Comparison of ENCODE assay signal across 10 cellular contexts in genomic region chr14:53127151-53127550, GRCh38. TPM values are rescaled to one million over a fixed set of nuclear protein-coding genes. Genes with fewer than 3 reads are reported as not detected.
DNase-seq lines count a peak whose midpoint lies in the region; ATAC-seq and TF ChIP-seq lines count a peak whose summit lies in the region.
"Had no signal": no experiment of that assay in that cellular context is flagged by ENCODE, and none has a peak within 500 bp of the region (broad histone marks: within the 10 kb centered on the region; RNA-seq: fewer than 3 reads in every experiment).

No MANE protein-coding gene starts in this region.

- no peaks in the 10 kb centered on the region for H3K9me2 ChIP-seq in OCI-LY1 (ENCODE audit: low read depth, low read length)

- H3K36me3 ChIP-seq in OCI-LY1 (ENCODE audit: insufficient read depth, low read length) (no peaks in the 10 kb centered on the region), fibroblast of lung (ENCODE audit: control insufficient read depth, insufficient read depth, low read length) (no peaks in the 10 kb centered on the region), skeletal muscle satellite cell (ENCODE audit: insufficient read depth, low read length) (no peaks in the 10 kb centered on the region)

- H4K20me1 ChIP-seq in OCI-LY1 (ENCODE audit: insufficient read depth, low read length) (no peaks in the 10 kb centered on the region), fibroblast of lung (ENCODE audit: control insufficient read depth, extremely low read depth, insufficient read depth, low read length) (no peaks in the 10 kb centered on the region)

- peak overlapping the region; percentile 49 for H3K9ac ChIP-seq in OCI-LY1 (ENCODE audit: low read length)
- no peak overlapping the region for H3K9ac ChIP-seq in fibroblast of lung (ENCODE audit: insufficient read depth, low read length)
- peak overlapping the region; percentile 22 for H3K9ac ChIP-seq in skeletal muscle satellite cell (ENCODE audit: low read depth, low read length)

- H3K4me1 Mint-ChIP-seq in activated CD4-positive, alpha-beta T cell treated with anti-CD3 and anti-CD28 coated beads for 36 hours: peaks cover 12% of the 10 kb centered on the region
- no peaks in the 10 kb centered on the region for H3K4me1 Mint-ChIP-seq in WTC11

- ATAC-seq in activated CD4-positive, alpha-beta T cell treated with anti-CD3 and anti-CD28 coated beads for 36 hours: no peak
- ATAC-seq in HG02763 (IDR thresholded peaks at IDR 0.05; ENCODE audit: unreplicated experiment): no peak
- no peak for ATAC-seq in WTC11
- no peak for ATAC-seq in HG03135 (IDR thresholded peaks at IDR 0.05; ENCODE audit: unreplicated experiment)

- H3K27me3 Mint-ChIP-seq in activated CD4-positive, alpha-beta T cell treated with anti-CD3 and anti-CD28 coated beads for 36 hours: no peaks in the 10 kb centered on the region
- H3K27me3 Mint-ChIP-seq in WTC11 (ENCODE audit: low read depth): no peaks in the 10 kb centered on the region

- no peaks in the 10 kb centered on the region for H3K27me3 ChIP-seq in OCI-LY1 (ENCODE audit: insufficient read depth, low read length)
- no peaks in the 10 kb centered on the region for H3K27me3 ChIP-seq in fibroblast of lung (ENCODE audit: control insufficient read depth, insufficient read depth, low read length)
- H3K27me3 ChIP-seq in skeletal muscle satellite cell (ENCODE audit: control insufficient read depth, insufficient read depth, low read length): no peaks in the 10 kb centered on the region

- H3K4me3 ChIP-seq in OCI-LY1 (ENCODE audit: low read depth, low read length, poor library complexity, severe bottlenecking): peak overlapping the region; percentile 31
- H3K4me3 ChIP-seq in fibroblast of lung (replicated peaks in 1 of 4; ENCODE audit: control extremely low read depth in 1 of 4, insufficient read depth in 1 of 4, low read depth in 3 of 4, low read length in 4 of 4): peak overlapping the region in 3 of 4 experiments; percentile 12 to 42 (median 42)
- peak overlapping the region; percentile 29 for H3K4me3 ChIP-seq in skeletal muscle satellite cell (ENCODE audit: low read length)
- H3K4me3 ChIP-seq: smooth muscle cell had no signal

- peak overlapping the region; percentile 45 for H3K27ac Mint-ChIP-seq in activated CD4-positive, alpha-beta T cell treated with anti-CD3 and anti-CD28 coated beads for 36 hours
- no peak overlapping the region for H3K27ac Mint-ChIP-seq in WTC11

- peaks cover 34% of the 10 kb centered on the region for H3K4me1 ChIP-seq in OCI-LY1 (ENCODE audit: insufficient read depth, low read length, severe bottlenecking)
- H3K4me1 ChIP-seq in fibroblast of lung (ENCODE audit: control insufficient read depth, extremely low read depth, insufficient read depth, low read length): no peaks in the 10 kb centered on the region
- H3K4me1 ChIP-seq in skeletal muscle satellite cell (ENCODE audit: control insufficient read depth, insufficient read depth, low read length): peaks cover 9% of the 10 kb centered on the region

- peak overlapping the region; percentile 48 for H3K4me3 Mint-ChIP-seq in activated CD4-positive, alpha-beta T cell treated with anti-CD3 and anti-CD28 coated beads for 36 hours
- no peak overlapping the region for H3K4me3 Mint-ChIP-seq in WTC11

- DNase-seq in activated CD4-positive, alpha-beta T cell treated with anti-CD3 and anti-CD28 coated beads for 36 hours: no peak
- DNase-seq in activated CD4-positive, alpha-beta T cell treated with anti-CD3 and anti-CD28 coated beads, Interleukin-2, amount 50 U/mL, for 4 hours: no peak
- no peak for DNase-seq in fibroblast of lung (ENCODE audit: low read depth in 2 of 2)
- no peak for DNase-seq in WTC11 (ENCODE audit: low spot score)
- DNase-seq: NCI-H1930 had no signal

- H2AFZ ChIP-seq in OCI-LY1 (ENCODE audit: low read length): no peak overlapping the region
- no peak overlapping the region for H2AFZ ChIP-seq in fibroblast of lung (ENCODE audit: low read length)

- peaks cover 51% of the 10 kb centered on the region for H3K79me2 ChIP-seq in OCI-LY1 (ENCODE audit: insufficient read depth, low read length)
- H3K79me2 ChIP-seq in fibroblast of lung (ENCODE audit: control insufficient read depth, insufficient read depth, low read length): peaks cover 1% of the 10 kb centered on the region

- no peaks in the 10 kb centered on the region for H3F3A ChIP-seq in OCI-LY1 (ENCODE audit: insufficient read depth, low read length)

- peaks cover 4% of the 10 kb centered on the region for H3K9me3 Mint-ChIP-seq in activated CD4-positive, alpha-beta T cell treated with anti-CD3 and anti-CD28 coated beads for 36 hours (ENCODE audit: low read depth)
- H3K9me3 Mint-ChIP-seq in WTC11: no peaks in the 10 kb centered on the region; the same call in 1 of the 2 replicates

- peaks cover 7% of the 10 kb centered on the region for H3K36me3 Mint-ChIP-seq in activated CD4-positive, alpha-beta T cell treated with anti-CD3 and anti-CD28 coated beads for 36 hours (ENCODE audit: low read depth)
- H3K36me3 Mint-ChIP-seq in WTC11: peaks cover 1% of the 10 kb centered on the region

- CTCF ChIA-PET in activated CD4-positive, alpha-beta T cell treated with anti-CD3 and anti-CD28 coated beads for 36 hours (lab: Charles Lee): interaction anchor here (0.6 to 1.6 kb wide), 6 partner anchors 16 to 179 kb away, joined by 3 to 8 read pairs (median 4); no protein-coding TSS in a partner anchor
- CTCF ChIA-PET in WTC11 (lab: Charles Lee): no interaction called here

- peak overlapping the region; percentile 57 for H3K27ac ChIP-seq in OCI-LY1 (ENCODE audit: low read depth, low read length, poor library complexity, severe bottlenecking)
- H3K27ac ChIP-seq in fibroblast of lung (ENCODE audit: insufficient read depth, low read length): peak overlapping the region; percentile 8

- TF ChIP-seq CTCF in OCI-LY1 (IDR thresholded peaks at IDR 0.05; ENCODE audit: low read length) (no peak), fibroblast of lung (conservative IDR thresholded peaks at IDR 0.05 in 1 of 2, IDR thresholded peaks at IDR 0.05 in 1 of 2; ENCODE audit: low read depth in 1 of 2, low read length in 2 of 2) (no peak), WTC11 (IDR thresholded peaks at IDR 0.05) (no peak)

- H3K4me2 ChIP-seq in OCI-LY1 (ENCODE audit: low read length) (peak overlapping the region; percentile 64), fibroblast of lung (ENCODE audit: extremely low read depth, insufficient read depth, low read length) (peak overlapping the region; percentile 90), skeletal muscle satellite cell (ENCODE audit: low read length) (peak overlapping the region; percentile 57)
- H3K4me2 ChIP-seq: smooth muscle cell had no signal

- H3K9me3 ChIP-seq in OCI-LY1 (ENCODE audit: low read length) (no peaks in the 10 kb centered on the region), fibroblast of lung (ENCODE audit: control insufficient read depth, insufficient read depth, low read depth, low read length) (no peaks in the 10 kb centered on the region), skeletal muscle satellite cell (replicated peaks; ENCODE audit: low read length) (no peaks in the 10 kb centered on the region)

- POLR2A ChIA-PET in activated CD4-positive, alpha-beta T cell treated with anti-CD3 and anti-CD28 coated beads for 36 hours (lab: Charles Lee): interaction anchor here (0.7 kb wide), 1 partner anchor 432 kb away, joined by 3 read pairs; the partner anchor contains the start of gene ERO1A
- POLR2A ChIA-PET in WTC11 (lab: Charles Lee): no interaction called here

- intact Hi-C loops in activated CD4-positive, alpha-beta T cell treated with anti-CD3 and anti-CD28 coated beads for 36 hours (cut with DNase I, micrococcal nuclease): no loop called here

TF ChIP-seq in WTC11, 78 proteins besides CTCF, POLR2A, EP300 and RAD21:
- TF ChIP-seq ZNF425 (CRISPR knock-in tag; conservative IDR thresholded peaks at IDR 0.05): no peak
- no peak for TF ChIP-seq ZNF121 (CRISPR knock-in tag; IDR thresholded peaks at IDR 0.05)

RNA-seq across cellular contexts. Expression of gene DDHD1, which starts 26.0 kb away (rescaled TPM):
- total RNA-seq in activated CD4-positive, alpha-beta T cell treated with anti-CD3 and anti-CD28 coated beads for 36 hours: 10 to 100 TPM; 34.7 to 36.2 TPM
- 19.0 and 30.6 TPM in 2 replicates for total RNA-seq in fibroblast of lung
- polyA plus RNA-seq in fibroblast of lung: 11.7 and 13.6 TPM in 2 replicates
- polyA plus RNA-seq in fibroblast of lung (2012): 7.3 and 7.4 TPM in 2 replicates
- polyA minus RNA-seq in fibroblast of lung (ENCODE audit: low replicate concordance): 1.4 and 4.5 TPM in 2 replicates
- total RNA-seq in skeletal muscle satellite cell (2012; rRNA removed): 25.8 and 31.4 TPM in 2 replicates
- 16.1 to 20.0 TPM (median 17.2 TPM) in 3 replicates for total RNA-seq in WTC11 (2021)
